ENCODE assay signal across 2 cellular contexts in genomic region chr1:32848354-32849063, GRCh38.
TF ChIP-seq lines count a peak whose summit lies in the region.

No MANE protein-coding gene starts in this region.

TF ChIP-seq in SK-N-SH, 30 proteins besides CTCF, POLR2A, EP300 and RAD21:
- TF ChIP-seq MAX (IDR thresholded peaks at IDR 0.05; ENCODE audit: low read depth) (no peak), FOSL2 (IDR thresholded peaks at IDR 0.05; ENCODE audit: borderline replicate concordance, low read depth) (no peak), USF2 (IDR thresholded peaks at IDR 0.05; ENCODE audit: borderline replicate concordance, low read depth, low read length) (no peak), MEF2A (IDR thresholded peaks at IDR 0.05; ENCODE audit: borderline replicate concordance, low read depth) (no peak), IRF3 (IDR thresholded peaks at IDR 0.05; ENCODE audit: low read depth, low read length) (no peak), GABPA (IDR thresholded peaks at IDR 0.05; ENCODE audit: low read depth) (no peak), EZH2phosphoT487 (IDR thresholded peaks at IDR 0.05; ENCODE audit: borderline replicate concordance, low read depth) (no peak), TCF12 (IDR thresholded peaks at IDR 0.05) (no peak), MXI1 (IDR thresholded peaks at IDR 0.05; ENCODE audit: low read depth, low read length) (no peak), RFX5 (IDR thresholded peaks at IDR 0.05; ENCODE audit: low read length) (no peak), ELF1 (IDR thresholded peaks at IDR 0.05) (no peak), GATA2 (CRISPR knock-in tag; IDR thresholded peaks at IDR 0.05) (no peak), RXRA (IDR thresholded peaks at IDR 0.05; ENCODE audit: borderline replicate concordance, low read depth) (no peak), PBX3 (IDR thresholded peaks at IDR 0.05) (no peak), RCOR1 (IDR thresholded peaks at IDR 0.05; ENCODE audit: low read length) (no peak), NRF1 (IDR thresholded peaks at IDR 0.05; ENCODE audit: low read depth, low read length) (no peak), SMC3 (IDR thresholded peaks at IDR 0.05; ENCODE audit: low read depth, low read length) (no peak), JUND (IDR thresholded peaks at IDR 0.05) (no peak)

TF ChIP-seq in SK-N-SH treated with all-trans-retinoic acid at 6 μM for 48 hours, 23 proteins besides CTCF, POLR2A, EP300 and RAD21:
- TF ChIP-seq PPARA (CRISPR knock-in tag; IDR thresholded peaks at IDR 0.05; ENCODE audit: borderline replicate concordance) (no peak), ESRRG (CRISPR knock-in tag; IDR thresholded peaks at IDR 0.05) (no peak), ARNTL (CRISPR knock-in tag; IDR thresholded peaks at IDR 0.05; ENCODE audit: borderline replicate concordance, low read depth) (no peak), BACH2 (CRISPR knock-in tag; IDR thresholded peaks at IDR 0.05; ENCODE audit: borderline replicate concordance) (no peak), CREB5 (CRISPR knock-in tag; IDR thresholded peaks at IDR 0.05; ENCODE audit: low read depth) (no peak), POU6F1 (CRISPR knock-in tag; IDR thresholded peaks at IDR 0.05; ENCODE audit: borderline replicate concordance, low read depth) (no peak), ZC3H10 (CRISPR knock-in tag; IDR thresholded peaks at IDR 0.05) (no peak), ZNF8 (CRISPR knock-in tag; IDR thresholded peaks at IDR 0.05) (no peak), ZFP3 (CRISPR knock-in tag; IDR thresholded peaks at IDR 0.05) (no peak), CSRNP3 (CRISPR knock-in tag; IDR thresholded peaks at IDR 0.05) (no peak), ZNF70 (CRISPR knock-in tag; IDR thresholded peaks at IDR 0.05) (no peak), ZNF565 (CRISPR knock-in tag; conservative IDR thresholded peaks at IDR 0.05; ENCODE audit: low read depth) (no peak)
